ENCODE assay signal across 8 cellular contexts in the genomic region with DNA sequence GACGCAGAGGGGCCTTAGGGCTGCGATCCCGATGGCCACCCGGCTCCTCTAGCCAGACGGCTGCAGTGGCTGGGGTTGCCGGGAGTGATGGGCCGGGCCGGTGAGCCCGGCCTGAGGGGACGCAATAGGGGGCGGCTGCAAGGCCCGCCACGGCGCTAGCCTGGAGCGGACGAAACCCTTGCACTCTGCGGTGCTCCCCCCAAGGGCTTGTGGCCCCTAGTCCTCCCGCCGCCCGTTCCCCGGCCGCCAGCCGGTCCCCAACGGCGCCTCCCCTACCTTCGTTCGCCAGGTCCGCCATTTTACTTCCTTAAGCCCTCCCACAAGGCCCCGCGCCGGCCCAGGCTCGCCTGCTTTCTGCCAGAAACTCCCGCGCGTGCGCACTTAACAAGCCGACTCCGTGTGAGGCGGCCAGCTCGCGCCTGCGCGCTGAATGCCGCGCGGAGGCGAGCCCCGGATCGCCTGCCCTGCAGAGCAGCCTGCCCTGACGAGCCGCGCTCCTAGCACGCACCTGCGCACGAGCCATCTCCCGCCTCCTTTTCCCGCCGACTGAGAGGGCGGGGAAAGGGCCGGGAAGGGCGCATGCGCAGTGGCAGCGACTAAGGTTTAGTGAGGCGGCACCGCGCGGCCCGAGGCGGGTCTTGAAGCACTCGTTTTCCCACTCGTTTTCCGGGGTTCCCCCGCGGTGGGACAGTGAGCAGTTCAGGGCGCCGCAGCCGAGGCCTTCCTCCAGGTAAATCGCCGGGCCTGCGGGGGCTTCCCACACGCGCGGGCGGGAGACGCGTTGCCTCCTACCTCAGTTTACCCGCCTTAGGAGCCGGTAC.
DNase-seq lines count a peak whose midpoint lies in the region; ATAC-seq and TF ChIP-seq lines count a peak whose summit lies in the region.

Gene RANBP3 (minus strand): TSS at position 356 of the 821 bp plus-strand sequence. CDS start 58 bp downstream, at position 298.

- DNase-seq in AG09309 (ENCODE audit: low read depth) (peak; percentile 97), NCI-H446 (lab: John Stamatoyannopoulos, UW) (peak; percentile 98 to 100), cerebellar cortex (ENCODE audit: low spot score) (peak; percentile 98), islet precursor cell (peak; percentile 100)
- peak; percentile 89 to 97 (median 96) for DNase-seq in stimulated activated CD4-positive, alpha-beta T cell treated with anti-CD3 and anti-CD28 coated beads, Interleukin-12 subunit alpha, Interleukin-12 subunit beta, amount 100 ng/mL, for 48 hours (ENCODE audit: low read depth in 2 of 3, low spot score in 1 of 3)

- no peak for TF ChIP-seq CTCF in AG09309 (IDR thresholded peaks at IDR 0.05; ENCODE audit: control insufficient read depth, insufficient read depth, low read depth, low read length, missing control alignments)

- ATAC-seq in GM19025 (IDR thresholded peaks at IDR 0.05; ENCODE audit: low read depth, unreplicated experiment): peak; percentile 92
- peak; percentile 85 for ATAC-seq in HG03342 (IDR thresholded peaks at IDR 0.05; ENCODE audit: unreplicated experiment)
- peak; percentile 86 to 88 for ATAC-seq in activated CD4-positive, CD25-positive, alpha-beta regulatory T cell treated with anti-CD3 and anti-CD28 coated beads, Interleukin-2, amount 50 U/mL, for 24 hours

- H3K4me3 ChIP-seq in AG09309 (ENCODE audit: control insufficient read depth, low read depth, low read length): peak within 1 kb of the TSS; percentile 89

Comparison
In these comparisons a context has a peak if more than half of its experiments do, and no peak if none do; other contexts are left out.
1. Peak in every context shown above with its lines: DNase-seq, ATAC-seq and H3K4me3 ChIP-seq.